In the genomic region with DNA sequence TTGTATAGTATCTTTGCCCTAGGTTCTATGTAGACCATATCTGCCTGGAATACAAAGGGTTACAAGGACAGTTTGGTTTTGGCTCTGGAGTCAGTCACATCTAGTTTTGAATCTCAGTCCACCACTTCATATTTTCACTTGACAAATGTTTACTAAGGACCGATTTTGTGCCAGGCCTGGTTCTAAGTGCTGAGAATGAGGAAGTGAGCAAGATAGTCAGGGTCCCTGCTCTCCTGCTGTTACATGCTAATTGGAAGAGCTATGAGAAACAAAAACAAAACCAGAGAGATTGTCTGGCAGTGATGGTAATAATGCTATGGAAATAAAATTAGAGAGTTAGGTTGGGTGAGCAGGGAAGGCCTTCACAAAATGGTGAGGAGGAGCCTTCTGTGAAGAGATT, we compare ENCODE assay signal across 12 cellular contexts.
DNase-seq lines count a peak whose midpoint lies in the region; ATAC-seq and TF ChIP-seq lines count a peak whose summit lies in the region.
"Had no signal": no experiment of that assay in that cellular context is flagged by ENCODE, and none has a peak within 500 bp of the region (broad histone marks: within the 10 kb centered on the region; RNA-seq: fewer than 3 reads in every experiment).

No MANE protein-coding gene starts in this region.

- ATAC-seq in GM18505 (IDR thresholded peaks at IDR 0.05; ENCODE audit: unreplicated experiment) (peak; percentile 68), HG03025 (IDR thresholded peaks at IDR 0.05; ENCODE audit: low FRiP score, unreplicated experiment) (peak; percentile 76)
- ATAC-seq: activated CD8-positive, alpha-beta memory T cell treated with anti-CD3 and anti-CD28 coated beads, Interleukin-2, amount 10 ng/mL, durations not matched to agents 7 days and 5 days had no signal

- no peak for TF ChIP-seq POLR2A in GM18505 (IDR thresholded peaks at IDR 0.05; ENCODE audit: borderline replicate concordance, extremely low read depth, insufficient read depth, insufficient read length)

- H3K4me3 ChIP-seq in cardiac fibroblast (replicated peaks in 1 of 2; ENCODE audit: low read depth in 2 of 2, low read length in 2 of 2) = no peak overlapping the region
- no peak overlapping the region for H3K4me3 ChIP-seq in rectal smooth muscle tissue (ENCODE audit: low read length)
- H3K4me3 ChIP-seq: cardiac muscle cell, heart left ventricle had no signal

- peaks cover 9% of the 10 kb centered on the region for H3K4me1 ChIP-seq in rectal smooth muscle tissue (ENCODE audit: control insufficient read depth, insufficient read depth, low read length)

- H3K27ac ChIP-seq in rectal smooth muscle tissue (ENCODE audit: low read depth, low read length) = peak overlapping the region; percentile 30
- H3K27ac ChIP-seq: cardiac muscle cell had no signal

- no peak for TF ChIP-seq CTCF in cardiac fibroblast (IDR thresholded peaks at IDR 0.05; ENCODE audit: low read depth, low read length)

- peak; percentile 10 to 18 for DNase-seq in cardiac fibroblast (ENCODE audit: low read depth in 2 of 2)
- DNase-seq in dedifferentiated amniotic fluid mesenchymal stem cell (ENCODE audit: extremely low spot score) = no peak
- no peak for DNase-seq in cerebellar cortex (ENCODE audit: low spot score)
- no peak for DNase-seq in activated CD8-positive, alpha-beta memory T cell treated with anti-CD3 and anti-CD28 coated beads, Interleukin-2, amount 50 U/mL, for 4 hours
- DNase-seq in DMS114 treated with DMSO at 0.1 percent for 48 hours (lab: John Stamatoyannopoulos, UW; ENCODE audit: unreplicated experiment) = no peak
- DNase-seq: activated CD8-positive, alpha-beta memory T cell treated with anti-CD3 and anti-CD28 coated beads, Interleukin-2, amount 10 ng/mL, durations not matched to agents 7 days and 5 days; heart left ventricle; NCI-H510A had no signal

- H3K27me3 ChIP-seq in rectal smooth muscle tissue (ENCODE audit: control insufficient read depth, insufficient read depth, low read length) = no peaks in the 10 kb centered on the region
- H3K27me3 ChIP-seq: cardiac muscle cell, heart left ventricle had no signal

- no peaks in the 10 kb centered on the region for H3K36me3 ChIP-seq in rectal smooth muscle tissue (ENCODE audit: control insufficient read depth, insufficient read depth, low read length)
- H3K36me3 ChIP-seq: cardiac muscle cell, heart left ventricle had no signal

- no peak overlapping the region for H3K9ac ChIP-seq in rectal smooth muscle tissue (ENCODE audit: low read length)

Comparison
In these comparisons a context has a peak if more than half of its experiments do, and no peak if none do; other contexts are left out.
1. DNase-seq: peak in cardiac fibroblast (2 of 2); none in dedifferentiated amniotic fluid mesenchymal stem cell (single experiment), cerebellar cortex (single experiment), activated CD8-positive, alpha-beta memory T cell treated with anti-CD3 and anti-CD28 coated beads, Interleukin-2, amount 50 U/mL, for 4 hours (single experiment) and DMS114 treated with DMSO at 0.1 percent for 48 hours (single experiment).